Comparison of ENCODE assay signal across 9 cellular contexts in the genomic region with DNA sequence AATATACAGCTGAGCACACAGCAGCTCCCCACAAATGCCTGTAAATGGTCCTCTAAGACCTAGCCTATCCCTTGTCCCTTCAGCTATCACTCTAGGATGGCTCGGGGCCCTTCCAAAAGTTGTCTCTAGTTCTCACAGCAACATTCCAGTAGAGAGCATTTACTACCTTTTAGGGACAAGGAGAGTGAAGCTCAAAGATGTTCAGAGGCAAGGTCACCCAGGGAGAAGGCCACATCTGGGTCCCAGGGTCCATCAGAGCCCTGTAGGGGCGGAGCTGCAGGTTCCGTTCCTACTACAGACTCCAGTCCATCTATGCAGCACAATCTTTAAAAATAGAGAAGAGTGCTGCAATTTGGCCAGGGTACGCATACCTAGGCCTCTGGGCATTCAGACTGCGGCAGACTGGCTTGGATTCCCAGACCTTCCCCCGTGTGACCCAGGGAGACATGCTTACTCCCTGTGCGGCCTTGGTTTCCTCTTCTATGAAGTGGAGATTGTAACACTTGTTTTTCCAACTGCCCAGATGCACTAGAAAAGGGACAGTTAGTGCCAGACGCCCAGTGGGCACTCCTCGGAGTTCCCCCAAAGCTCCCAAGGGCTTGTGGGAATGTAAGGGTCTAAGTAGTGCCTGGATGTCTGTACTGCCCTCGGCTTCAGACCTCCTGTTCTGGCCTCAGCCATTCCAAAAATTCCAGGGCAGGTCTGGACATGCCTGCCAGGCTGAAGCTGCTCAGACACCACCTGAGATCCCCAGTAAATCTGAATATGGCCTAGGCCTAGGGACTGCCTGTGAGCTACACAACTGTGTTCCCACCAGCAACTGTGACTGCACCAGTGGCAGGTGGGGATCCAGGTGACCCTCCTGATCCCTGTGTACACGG. TPM values are rescaled to one million over a fixed set of nuclear protein-coding genes. Genes with fewer than 3 reads are reported as not detected.
DNase-seq lines count a peak whose midpoint lies in the region; TF ChIP-seq lines count a peak whose summit lies in the region.
"Had no signal": no experiment of that assay in that cellular context is flagged by ENCODE, and none has a peak within 500 bp of the region (broad histone marks: within the 10 kb centered on the region; RNA-seq: fewer than 3 reads in every experiment).

No MANE protein-coding gene starts in this region.

- no peaks in the 10 kb centered on the region for H3K79me2 ChIP-seq in neural progenitor cell (ENCODE audit: low read depth)

- peaks cover 17% of the 10 kb centered on the region for H3K27me3 Mint-ChIP-seq in neural progenitor cell (ENCODE audit: insufficient read depth, low read depth)

- peaks cover 24% of the 10 kb centered on the region for H3F3A ChIP-seq in neural progenitor cell (ENCODE audit: low read depth)

- DNase-seq in AG04449 (ENCODE audit: low read depth, low spot score), result no peak
- peak; percentile 64 for DNase-seq in NCI-H69 (lab: John Stamatoyannopoulos, UW)
- no peak for DNase-seq in epithelial cell of prostate (ENCODE audit: low read depth, low spot score)
- no peak for DNase-seq in neural progenitor cell (ENCODE audit: low spot score)
- DNase-seq in HK-2 (ENCODE audit: unreplicated experiment), result no peak
- no peak for DNase-seq in epidermal melanocyte (ENCODE audit: insufficient read length, low spot score)
- no peak for DNase-seq in iPS-NIHi11 (ENCODE audit: low spot score)
- no peak for DNase-seq in DMS53 (lab: John Stamatoyannopoulos, UW)
- DNase-seq: glutamatergic neuron had no signal

- CTCF ChIA-PET in AG04449 (lab: Yijun Ruan, JAX), result interaction anchor here (0.8 to 2.9 kb wide), 8 partner anchors 24 to 363 kb away, joined by 3 to 9 read pairs (median 4); no protein-coding TSS in a partner anchor

- peaks cover 14% of the 10 kb centered on the region for H3K4me1 ChIP-seq in neural progenitor cell

- peaks cover 5% of the 10 kb centered on the region for H4K20me1 ChIP-seq in neural progenitor cell (ENCODE audit: low read depth)

- no peaks in the 10 kb centered on the region for H3K9me3 Mint-ChIP-seq in neural progenitor cell

- POLR2A ChIA-PET in AG04449 (lab: Yijun Ruan, JAX), result interaction anchor here (1.0 to 1.1 kb wide), 2 partner anchors 31 to 271 kb away, joined by 4 read pairs; no protein-coding TSS in a partner anchor

- TF ChIP-seq CTCF in AG04449 (IDR thresholded peaks at IDR 0.05; ENCODE audit: insufficient read depth, low read length, missing control alignments), result no peak
- TF ChIP-seq CTCF in neural progenitor cell (IDR thresholded peaks at IDR 0.05), result no peak

- no peaks in the 10 kb centered on the region for H3K36me3 Mint-ChIP-seq in neural progenitor cell

- H3K27ac ChIP-seq in epithelial cell of prostate (peak overlapping the region; percentile 77), neural progenitor cell (no peak overlapping the region)

- no peak overlapping the region for H3K9ac ChIP-seq in neural progenitor cell

- H3K4me1 Mint-ChIP-seq in neural progenitor cell, result peaks cover 18% of the 10 kb centered on the region

- H3K9me3 ChIP-seq in neural progenitor cell (ENCODE audit: low read depth), result no peaks in the 10 kb centered on the region

- H3K36me3 ChIP-seq in neural progenitor cell, result no peaks in the 10 kb centered on the region

- peaks cover 20% of the 10 kb centered on the region for H3K27me3 ChIP-seq in neural progenitor cell

- H3K4me3 ChIP-seq in AG04449 (ENCODE audit: low read depth, low read length), result peak overlapping the region; percentile 97
- no peak overlapping the region for H3K4me3 ChIP-seq in neural progenitor cell

- no peak overlapping the region for H3K4me3 Mint-ChIP-seq in neural progenitor cell

- H2AFZ ChIP-seq in neural progenitor cell (replicated peaks), result no peak overlapping the region

- no peak overlapping the region for H3K27ac Mint-ChIP-seq in neural progenitor cell

- peak overlapping the region; percentile 86 for H3K4me2 ChIP-seq in neural progenitor cell

RNA-seq across cellular contexts. Expression of gene SLC12A4, which starts 2.5 kb away (rescaled TPM):
- total RNA-seq in neural progenitor cell (ENCODE audit: low replicate concordance), result 8.8 and 21.1 TPM in 2 replicates

RNA-seq across cellular contexts. Expression of gene DPEP3, which starts 14.4 kb away (rescaled TPM):
- total RNA-seq in neural progenitor cell (ENCODE audit: low replicate concordance), result 0.19 TPM in 1 of 2 replicates, not detected in the other

RNA-seq across cellular contexts. Expression of gene LCAT, which starts 22.0 kb away (rescaled TPM):
- 1.5 and 4.9 TPM in 2 replicates for total RNA-seq in neural progenitor cell (ENCODE audit: low replicate concordance)

RNA-seq across cellular contexts. Expression of gene PSMB10, which starts 29.3 kb away (rescaled TPM):
- 1.2 and 4.4 TPM in 2 replicates for total RNA-seq in neural progenitor cell (ENCODE audit: low replicate concordance)

RNA-seq across cellular contexts. Expression of gene DPEP2, which starts 33.4 kb away (rescaled TPM):
- total RNA-seq in neural progenitor cell (ENCODE audit: low replicate concordance), result not detected in 2 replicates
